20 cellular contexts compared by ENCODE assay signal in the genomic region with DNA sequence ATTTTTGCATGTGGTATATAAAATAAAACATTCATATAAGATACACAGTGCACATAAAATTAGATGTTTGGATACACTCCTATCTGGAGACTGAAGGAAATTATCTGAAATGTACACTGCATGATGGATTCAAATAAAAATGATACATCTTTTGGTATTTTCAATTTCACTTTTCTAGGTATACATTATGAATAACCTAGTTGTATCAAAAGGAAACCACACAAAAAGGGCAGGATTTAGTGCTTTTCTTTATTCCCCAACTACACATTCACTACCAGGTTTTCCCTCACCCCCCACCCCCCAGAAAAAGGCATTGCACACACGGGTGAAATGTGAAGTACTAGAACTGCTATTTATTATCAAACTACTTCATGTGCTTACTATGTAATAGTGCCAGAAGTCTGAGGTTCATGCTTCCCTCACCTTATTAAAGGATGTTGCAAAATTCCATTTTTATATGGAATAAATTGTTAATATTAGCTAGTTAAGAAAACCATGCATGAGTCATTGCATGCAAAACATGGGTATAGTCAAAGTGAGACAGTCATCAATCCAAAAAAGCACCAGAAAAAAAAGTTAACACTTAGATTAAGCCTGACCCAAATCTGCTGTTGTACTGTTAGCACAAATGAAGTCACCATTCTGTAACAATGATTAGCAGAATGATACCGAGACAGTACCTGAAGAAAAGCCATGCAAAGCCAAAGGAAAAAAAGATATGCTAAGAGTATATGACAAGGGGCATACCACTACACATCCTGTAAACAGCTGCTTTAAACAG. TPM values are rescaled to one million over a fixed set of nuclear protein-coding genes. Genes with fewer than 3 reads are reported as not detected.
DNase-seq lines count a peak whose midpoint lies in the region; ATAC-seq and TF ChIP-seq lines count a peak whose summit lies in the region.
"Had no signal": no experiment of that assay in that cellular context is flagged by ENCODE, and none has a peak within 500 bp of the region (broad histone marks: within the 10 kb centered on the region; RNA-seq: fewer than 3 reads in every experiment).

No MANE protein-coding gene starts in this region.

- no peaks in the 10 kb centered on the region for H3K9me3 ChIP-seq in PC-3 (ENCODE audit: low read length)
- no peaks in the 10 kb centered on the region for H3K9me3 ChIP-seq in ovary
- H3K9me3 ChIP-seq: MG63 had no signal

- peak overlapping the region; percentile 41 for H3K4me3 Mint-ChIP-seq in stimulated activated naive CD8-positive, alpha-beta T cell treated with anti-CD3 and anti-CD28 coated beads, Interleukin-15, Interleukin-2, amounts not matched to agents 100 ng/mL and 50 ng/mL, for 24 hours
- H3K4me3 Mint-ChIP-seq: type B pancreatic cell had no signal

- no peak overlapping the region for H3K4me3 ChIP-seq in PC-3 (ENCODE audit: low read length)
- no peak overlapping the region for H3K4me3 ChIP-seq in ovary
- H3K4me3 ChIP-seq: MG63 had no signal

- H3K27ac ChIP-seq in PC-3 (ENCODE audit: low read length): no peak overlapping the region
- no peak overlapping the region for H3K27ac ChIP-seq in ovary
- H3K27ac ChIP-seq: brain microvascular endothelial cell had no signal

- intact Hi-C loops in PC-3 (cut with micrococcal nuclease) (no loop called here), ovary (cut with DNase I) (no loop called here)

- TF ChIP-seq POLR2A in ovary (IDR thresholded peaks at IDR 0.05): no peak

- TF ChIP-seq CTCF in PC-3 (conservative IDR thresholded peaks at IDR 0.05; ENCODE audit: low read depth, low read length) (no peak), ovary (IDR thresholded peaks at IDR 0.05) (no peak)

- POLR2A ChIA-PET in PC-3 (lab: Charles Lee; ENCODE audit: unreplicated experiment): no interaction called here

- WGBS in ovary, 3 donors: 81 to 94% (median 82%) methylated on average over 2 of the region's 2 CpGs

- no peaks in the 10 kb centered on the region for H3K79me2 ChIP-seq in PC-3 (ENCODE audit: low read length)

- peak; percentile 55 for ATAC-seq in GM21619 (IDR thresholded peaks at IDR 0.05; ENCODE audit: unreplicated experiment)
- no peak for ATAC-seq in PC-3
- ATAC-seq in SK-N-SH treated with all-trans-retinoic acid at 6 μM for 48 hours: no peak
- no peak for ATAC-seq in GM21515 (IDR thresholded peaks at IDR 0.05; ENCODE audit: unreplicated experiment)
- ATAC-seq: esophagus mucosa had no signal

- peaks cover 39% of the 10 kb centered on the region for H3K4me1 Mint-ChIP-seq in stimulated activated naive CD8-positive, alpha-beta T cell treated with anti-CD3 and anti-CD28 coated beads, Interleukin-15, Interleukin-2, amounts not matched to agents 100 ng/mL and 50 ng/mL, for 24 hours (ENCODE audit: low read depth)

- no peaks in the 10 kb centered on the region for H4K20me1 ChIP-seq in PC-3 (ENCODE audit: low read length)

- H3K9me2 ChIP-seq in PC-3 (replicated peaks; ENCODE audit: low read length): no peaks in the 10 kb centered on the region

- peak; percentile 0 to 10 for DNase-seq in stimulated activated CD4-positive, alpha-beta T cell treated with anti-CD3 and anti-CD28 coated beads, Interleukin-12 subunit alpha, Interleukin-12 subunit beta, amount 100 ng/mL, for 24 hours (ENCODE audit: low read depth in 2 of 2)
- no peak for DNase-seq in stimulated activated CD4-positive, alpha-beta T cell treated with anti-CD3 and anti-CD28 coated beads, Interleukin-4, amount 100 ng/mL, for 1 hour
- DNase-seq in PC-3 (no peak), ovary (no peak)
- DNase-seq: brain microvascular endothelial cell, GF-D8, MG63, NCI-H187, NCI-H446 treated with DMSO at 0.1 percent for 48 hours, SIG-M5 had no signal

- no peaks in the 10 kb centered on the region for H3K9me3 Mint-ChIP-seq in stimulated activated naive CD8-positive, alpha-beta T cell treated with anti-CD3 and anti-CD28 coated beads, Interleukin-15, Interleukin-2, amounts not matched to agents 100 ng/mL and 50 ng/mL, for 24 hours
- H3K9me3 Mint-ChIP-seq: type B pancreatic cell had no signal

- H2AFZ ChIP-seq in PC-3 (ENCODE audit: low read length): no peak overlapping the region

- TSS peak; percentile 17 for BruUV-seq in PC-3 (replicated peaks; lab: Mats Ljungman, UMichigan)

- H3K27me3 Mint-ChIP-seq in stimulated activated naive CD8-positive, alpha-beta T cell treated with anti-CD3 and anti-CD28 coated beads, Interleukin-15, Interleukin-2, amounts not matched to agents 100 ng/mL and 50 ng/mL, for 24 hours: no peaks in the 10 kb centered on the region
- H3K27me3 Mint-ChIP-seq: type B pancreatic cell had no signal

- no peak overlapping the region for H3K4me2 ChIP-seq in PC-3 (ENCODE audit: low read length)

- H3K36me3 Mint-ChIP-seq in stimulated activated naive CD8-positive, alpha-beta T cell treated with anti-CD3 and anti-CD28 coated beads, Interleukin-15, Interleukin-2, amounts not matched to agents 100 ng/mL and 50 ng/mL, for 24 hours (ENCODE audit: low read depth): peaks cover 57% of the 10 kb centered on the region

- no peak for TF ChIP-seq EP300 in ovary (IDR thresholded peaks at IDR 0.05)

- no peak overlapping the region for H3K9ac ChIP-seq in PC-3 (ENCODE audit: low read length)

- peak overlapping the region; percentile 89 for H3K27ac Mint-ChIP-seq in stimulated activated naive CD8-positive, alpha-beta T cell treated with anti-CD3 and anti-CD28 coated beads, Interleukin-15, Interleukin-2, amounts not matched to agents 100 ng/mL and 50 ng/mL, for 24 hours
- H3K27ac Mint-ChIP-seq: type B pancreatic cell had no signal

- H3K36me3 ChIP-seq in PC-3 (ENCODE audit: low read depth, low read length) (peaks cover 26% of the 10 kb centered on the region; the same call in 1 of the 2 replicates), ovary (no peaks in the 10 kb centered on the region)

- no peaks in the 10 kb centered on the region for H3F3A ChIP-seq in PC-3 (ENCODE audit: low read length, unreplicated experiment)

- H3K27me3 ChIP-seq in PC-3 (ENCODE audit: low read length) (no peaks in the 10 kb centered on the region), ovary (no peaks in the 10 kb centered on the region)
- H3K27me3 ChIP-seq: brain microvascular endothelial cell, MG63 had no signal

- H3K4me1 ChIP-seq in PC-3 (ENCODE audit: insufficient read depth, low read length) (no peaks in the 10 kb centered on the region), ovary (ENCODE audit: insufficient read depth) (peaks cover 2% of the 10 kb centered on the region)

- CTCF ChIA-PET in PC-3 (lab: Charles Lee): no interaction called here

TF ChIP-seq in SK-N-SH treated with all-trans-retinoic acid at 6 μM for 48 hours, 23 proteins besides CTCF, POLR2A, EP300 and RAD21:
- no peak for TF ChIP-seq ZNF565 (CRISPR knock-in tag; conservative IDR thresholded peaks at IDR 0.05; ENCODE audit: low read depth)

RNA-seq across cellular contexts. Expression of gene PKD2L2, which starts 49.3 kb away (rescaled TPM):
- not detected in 2 replicates for total RNA-seq in PC-3 (2014; rRNA removed)
- under 1 TPM in 1 of 7 donors, not detected in 6; 0.20 TPM for total RNA-seq in ovary
- under 1 TPM in 1 of 2 donors, not detected in 1; 0.05 TPM for polyA plus RNA-seq in ovary
- total RNA-seq: dermis microvascular lymphatic vessel endothelial cell; esophagus mucosa; lower leg skin; osteocyte; T-helper 2 cell treated with Interferon-gamma antibody and Interleukin-4, amounts not matched to agents 100 ng/mL and 5 ng/mL, for 36 hours had no signal

Comparison
In these comparisons a context has a peak if more than half of its experiments do, and no peak if none do; other contexts are left out.
1. DNase-seq: peak in stimulated activated CD4-positive, alpha-beta T cell treated with anti-CD3 and anti-CD28 coated beads, Interleukin-12 subunit alpha, Interleukin-12 subunit beta, amount 100 ng/mL, for 24 hours (2 of 2); none in stimulated activated CD4-positive, alpha-beta T cell treated with anti-CD3 and anti-CD28 coated beads, Interleukin-4, amount 100 ng/mL, for 1 hour (single experiment), PC-3 (single experiment) and ovary (0 of 5).